In genomic region chr20:58639182-58640146, GRCh38 we compare ENCODE assay signal across 2 cellular contexts.
TF ChIP-seq lines count a peak whose summit lies in the region.

No MANE protein-coding gene starts in this region.

TF ChIP-seq in H1, 55 proteins besides CTCF, POLR2A, EP300 and RAD21:
- TF ChIP-seq CHD7 (IDR thresholded peaks at IDR 0.05; ENCODE audit: insufficient replicate concordance, low read length), result no peak
- no peak for TF ChIP-seq USF2 (IDR thresholded peaks at IDR 0.05; ENCODE audit: low read length)
- no peak for TF ChIP-seq SRF (IDR thresholded peaks at IDR 0.05; ENCODE audit: low read depth, low read length)

TF ChIP-seq in HepG2, 621 proteins besides CTCF, POLR2A, EP300 and RAD21:
- TF ChIP-seq ZNF337 (CRISPR knock-in tag; IDR thresholded peaks at IDR 0.05; ENCODE audit: borderline replicate concordance, low read depth) (no peak), ZKSCAN8 (CRISPR knock-in tag; IDR thresholded peaks at IDR 0.05; ENCODE audit: borderline replicate concordance) (no peak), NRL (CRISPR knock-in tag; IDR thresholded peaks at IDR 0.05; ENCODE audit: borderline replicate concordance) (no peak), ETV5 (CRISPR knock-in tag; IDR thresholded peaks at IDR 0.05; ENCODE audit: borderline replicate concordance) (no peak), REPIN1 (CRISPR knock-in tag; IDR thresholded peaks at IDR 0.05; ENCODE audit: borderline replicate concordance, low read depth) (no peak), RELA (CRISPR knock-in tag; IDR thresholded peaks at IDR 0.05) (no peak), IRF1 (CRISPR knock-in tag; IDR thresholded peaks at IDR 0.05; ENCODE audit: low read depth) (no peak), NFYB (CRISPR knock-in tag; IDR thresholded peaks at IDR 0.05) (no peak), PTBP1 (IDR thresholded peaks at IDR 0.05; ENCODE audit: low read depth, low read length, poor library complexity, severe bottlenecking) (no peak), MTA3 (CRISPR knock-in tag; IDR thresholded peaks at IDR 0.05) (no peak), ZNF639 (CRISPR knock-in tag; conservative IDR thresholded peaks at IDR 0.05) (no peak), ZNF775 (CRISPR knock-in tag; IDR thresholded peaks at IDR 0.05; ENCODE audit: borderline replicate concordance) (no peak), GATAD2A (CRISPR knock-in tag; IDR thresholded peaks at IDR 0.05) (no peak), ZNF713 (CRISPR knock-in tag; IDR thresholded peaks at IDR 0.05) (no peak)
